ENCODE assay signal across 16 cellular contexts in the genomic region with DNA sequence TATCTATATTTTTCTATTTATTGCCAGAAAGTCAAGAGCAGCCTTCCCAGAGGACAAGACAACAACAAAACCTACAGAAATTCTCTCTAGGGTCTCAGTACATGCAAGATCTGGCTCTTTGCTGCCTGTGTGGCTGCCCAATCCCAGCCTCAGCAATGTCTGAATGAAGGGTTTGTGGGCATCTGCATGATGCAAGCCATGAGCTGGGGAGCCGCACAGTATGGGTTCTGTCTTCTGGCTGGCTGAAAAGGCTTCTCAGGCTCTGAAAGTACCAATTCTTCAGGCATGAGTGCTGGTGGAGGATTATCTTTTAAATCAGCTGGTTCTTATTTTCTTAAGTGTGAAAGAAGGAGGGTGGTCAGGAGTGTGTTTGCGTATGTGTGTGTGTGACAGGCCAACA.
DNase-seq lines count a peak whose midpoint lies in the region; ATAC-seq and TF ChIP-seq lines count a peak whose summit lies in the region.
"Had no signal": no experiment of that assay in that cellular context is flagged by ENCODE, and none has a peak within 500 bp of the region (broad histone marks: within the 10 kb centered on the region; RNA-seq: fewer than 3 reads in every experiment).

No MANE protein-coding gene starts in this region.

- intact Hi-C loops in heart right ventricle (cut with DNase I): loop anchor here in 2 of 10 donors (2.0 to 10.0 kb wide), 2 partner anchors 73 to 321 kb away; a partner anchor contains a TSS

- H3K4me1 ChIP-seq in heart right ventricle: peaks cover 0 to 13% (median 0%) of the 10 kb centered on the region in 9 donors
- H3K4me1 ChIP-seq: A549, Caco-2 had no signal

- no peak overlapping the region for H3K27ac ChIP-seq in heart right ventricle
- H3K27ac ChIP-seq: A549, RWPE1 had no signal

- 93 to 97% methylated on average over 2 of the region's 2 CpGs for WGBS in heart right ventricle, 2 donors

- H3K4me3 ChIP-seq in heart right ventricle: no peak overlapping the region
- H3K4me3 ChIP-seq: A549 had no signal

- ATAC-seq in heart right ventricle (no peak), GM21360 (IDR thresholded peaks at IDR 0.05; ENCODE audit: unreplicated experiment) (no peak)
- ATAC-seq: A549, PC-3 had no signal

- H3K27me3 ChIP-seq in heart right ventricle: no peaks in the 10 kb centered on the region

- H3K9me3 ChIP-seq in heart right ventricle: no peaks in the 10 kb centered on the region
- H3K9me3 ChIP-seq: A549, Caco-2 had no signal

- DNase-seq in C1 segment of cervical spinal cord (lab: John Stamatoyannopoulos, UW) (peak in 10 of 14 donors; percentile 11 to 53 (median 18)), anterior cingulate cortex (lab: John Stamatoyannopoulos, UW) (peak in 39 of 58 donors; percentile 3 to 81 (median 37)), inferior parietal cortex (ENCODE audit: extremely low spot score) (peak; percentile 27), putamen (ENCODE audit: low spot score) (peak; percentile 82), heart right ventricle (no peak), mesenteric fat pad (ENCODE audit: low spot score) (no peak)
- DNase-seq: Caco-2, H9, NCI-H1417, NCI-H187 treated with DMSO at 0.1 percent for 48 hours, NCI-H2171, NCI-H82, PC-3 had no signal

- H3K36me3 ChIP-seq in heart right ventricle: no peaks in the 10 kb centered on the region

- no peak for TF ChIP-seq CTCF in heart right ventricle (IDR thresholded peaks at IDR 0.05)

Comparison
In these comparisons a context has a peak if more than half of its experiments do, and no peak if none do; other contexts are left out.
1. DNase-seq: peak in C1 segment of cervical spinal cord (10 of 14), anterior cingulate cortex (39 of 58), inferior parietal cortex (single experiment) and putamen (single experiment); none in heart right ventricle (0 of 2) and mesenteric fat pad (single experiment).